23 cellular contexts compared by ENCODE assay signal in the genomic region with DNA sequence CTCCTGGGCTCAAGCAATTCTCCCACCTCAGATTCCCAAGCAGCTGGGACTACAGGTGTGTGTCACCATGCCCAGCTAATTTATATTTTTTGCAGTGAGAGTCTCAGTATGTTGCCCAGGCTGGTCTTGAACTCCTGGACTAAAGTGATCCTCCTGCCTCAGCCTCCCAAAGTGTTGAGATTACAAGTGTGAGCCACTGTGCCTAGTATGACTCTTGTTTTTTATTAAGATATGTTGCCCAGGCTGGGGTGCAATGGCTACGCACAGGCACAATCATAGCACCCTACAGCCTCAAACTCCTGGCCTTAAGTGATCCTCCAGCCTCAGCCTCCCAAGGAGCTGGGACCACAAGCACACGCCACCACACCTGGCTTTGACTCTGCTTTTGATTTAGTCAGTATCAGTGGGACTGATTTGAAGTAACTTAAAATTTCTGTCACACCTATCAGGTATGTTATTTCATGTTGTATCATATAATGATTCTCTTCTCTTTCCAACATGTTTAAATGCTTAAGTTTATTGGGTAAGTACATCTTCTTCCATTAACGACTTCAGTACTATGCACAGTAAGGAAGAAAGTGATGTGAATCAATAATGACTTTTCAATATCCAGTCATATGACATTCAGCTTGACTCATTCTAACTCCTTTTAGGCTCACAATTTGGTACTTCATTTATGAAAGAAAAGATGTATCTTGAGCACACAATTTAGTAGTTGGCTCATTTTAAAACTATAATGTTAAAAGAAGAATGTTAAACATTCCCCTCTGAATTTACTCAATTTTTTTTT. TPM values are rescaled to one million over a fixed set of nuclear protein-coding genes. Genes with fewer than 3 reads are reported as not detected.
DNase-seq lines count a peak whose midpoint lies in the region; ATAC-seq, FAIRE-seq and TF ChIP-seq lines count a peak whose summit lies in the region.
"Had no signal": no experiment of that assay in that cellular context is flagged by ENCODE, and none has a peak within 500 bp of the region (broad histone marks: within the 10 kb centered on the region; RNA-seq: fewer than 3 reads in every experiment).

No MANE protein-coding gene starts in this region.

- CTCF ChIA-PET in activated CD8-positive, alpha-beta memory T cell treated with anti-CD3 and anti-CD28 coated beads, Interleukin-2, amount 10 ng/mL, durations not matched to agents 7 days and 5 days (lab: Charles Lee) = interaction anchor here (1.3 kb wide), 1 partner anchor 92 kb away, joined by 3 read pairs; a partner anchor contains a TSS
- CTCF ChIA-PET in GM10248 (lab: Yijun Ruan, JAX) = interaction anchor here (1.0 to 1.5 kb wide), 2 partner anchors 9 to 10 kb away, joined by 3 to 4 read pairs; no protein-coding TSS in a partner anchor

- WGBS in endodermal cell (ENCODE audit: insufficient coverage in 1 of 2, insufficient read length in 1 of 2), 2 experiments = 91 to 100% methylated on average over 1 to 3 of the region's 3 CpGs
- 91% methylated on average over 3 of the region's 3 CpGs for WGBS in esophagus muscularis mucosa

- TF ChIP-seq CTCF in endodermal cell (conservative IDR thresholded peaks at IDR 0.05) (no peak), neural crest cell (conservative IDR thresholded peaks at IDR 0.05) (no peak), GM10248 (IDR thresholded peaks at IDR 0.05; ENCODE audit: control extremely low read depth, extremely low read depth, low read depth, missing control alignments) (no peak), esophagus muscularis mucosa (IDR thresholded peaks at IDR 0.05) (no peak)

- TF ChIP-seq EP300 in esophagus muscularis mucosa (IDR thresholded peaks at IDR 0.05) = no peak

- no peaks in the 10 kb centered on the region for H3K4me1 ChIP-seq in endodermal cell (ENCODE audit: control insufficient read depth, insufficient read depth, low read length)
- peaks cover 20 to 49% (median 44%) of the 10 kb centered on the region in 4 donors for H3K4me1 ChIP-seq in esophagus muscularis mucosa

- no peak overlapping the region for H3K4me3 Mint-ChIP-seq in activated CD8-positive, alpha-beta memory T cell treated with anti-CD3 and anti-CD28 coated beads, Interleukin-2, amount 10 ng/mL, durations not matched to agents 7 days and 5 days
- H3K4me3 Mint-ChIP-seq in endodermal cell (no peak overlapping the region), neural crest cell (peak overlapping the region; percentile 57)
- H3K4me3 Mint-ChIP-seq: dendritic cell treated with granulocyte-macrophage colony-stimulating factor and Interleukin-4, amounts not matched to agents 40 ng/mL and 50 ng/mL, for 4 days; nephron had no signal

- intact Hi-C loops in esophagus muscularis mucosa (cut with DNase I) = loop anchor here (10.0 kb wide), 1 partner anchor 196 kb away; a partner anchor contains a TSS

- no peak overlapping the region for H3K4me3 ChIP-seq in endodermal cell (ENCODE audit: low read length)
- H3K4me3 ChIP-seq in esophagus muscularis mucosa = no peak overlapping the region
- H3K4me3 ChIP-seq: sigmoid colon, suprapubic skin had no signal

- peaks cover 40% of the 10 kb centered on the region for H3K4me1 Mint-ChIP-seq in activated CD8-positive, alpha-beta memory T cell treated with anti-CD3 and anti-CD28 coated beads, Interleukin-2, amount 10 ng/mL, durations not matched to agents 7 days and 5 days
- peaks cover 28% of the 10 kb centered on the region for H3K4me1 Mint-ChIP-seq in endodermal cell
- peaks cover 12% of the 10 kb centered on the region for H3K4me1 Mint-ChIP-seq in neural crest cell

- no peak for ATAC-seq in activated CD8-positive, alpha-beta memory T cell treated with anti-CD3 and anti-CD28 coated beads, Interleukin-2, amount 10 ng/mL, durations not matched to agents 7 days and 5 days

- H3K27me3 Mint-ChIP-seq in activated CD8-positive, alpha-beta memory T cell treated with anti-CD3 and anti-CD28 coated beads, Interleukin-2, amount 10 ng/mL, durations not matched to agents 7 days and 5 days = no peaks in the 10 kb centered on the region
- H3K27me3 Mint-ChIP-seq in endodermal cell (ENCODE audit: insufficient read depth) (no peaks in the 10 kb centered on the region), neural crest cell (ENCODE audit: low read depth) (no peaks in the 10 kb centered on the region)
- H3K27me3 Mint-ChIP-seq: dendritic cell treated with granulocyte-macrophage colony-stimulating factor and Interleukin-4, amounts not matched to agents 40 ng/mL and 50 ng/mL, for 4 days had no signal

- peak overlapping the region; percentile 5 for H3K27ac Mint-ChIP-seq in activated CD8-positive, alpha-beta memory T cell treated with anti-CD3 and anti-CD28 coated beads, Interleukin-2, amount 10 ng/mL, durations not matched to agents 7 days and 5 days
- peak overlapping the region; percentile 44 for H3K27ac Mint-ChIP-seq in endodermal cell
- H3K27ac Mint-ChIP-seq in neural crest cell (ENCODE audit: unreplicated experiment) = no peak overlapping the region
- H3K27ac Mint-ChIP-seq: dendritic cell treated with granulocyte-macrophage colony-stimulating factor and Interleukin-4, amounts not matched to agents 40 ng/mL and 50 ng/mL, for 4 days had no signal

- POLR2A ChIA-PET in GM10248 (lab: Yijun Ruan, JAX) = interaction anchor here (0.7 kb wide), 2 partner anchors 14 to 354 kb away, joined by 6 read pairs; no protein-coding TSS in a partner anchor

- H3K9me3 ChIP-seq in endodermal cell (ENCODE audit: control insufficient read depth, low read length) (no peaks in the 10 kb centered on the region), esophagus muscularis mucosa (no peaks in the 10 kb centered on the region)
- H3K9me3 ChIP-seq: sigmoid colon, suprapubic skin had no signal

- H3K36me3 ChIP-seq in endodermal cell (ENCODE audit: control insufficient read depth, insufficient read depth, low read length) (peaks cover 48% of the 10 kb centered on the region), esophagus muscularis mucosa (peaks cover 0 to 48% (median 28%) of the 10 kb centered on the region in 4 donors)

- H3K9me3 Mint-ChIP-seq in activated CD8-positive, alpha-beta memory T cell treated with anti-CD3 and anti-CD28 coated beads, Interleukin-2, amount 10 ng/mL, durations not matched to agents 7 days and 5 days (ENCODE audit: low read depth) = no peaks in the 10 kb centered on the region
- H3K9me3 Mint-ChIP-seq in endodermal cell = peaks cover 5% of the 10 kb centered on the region
- H3K9me3 Mint-ChIP-seq in neural crest cell = no peaks in the 10 kb centered on the region
- H3K9me3 Mint-ChIP-seq: dendritic cell treated with granulocyte-macrophage colony-stimulating factor and Interleukin-4, amounts not matched to agents 40 ng/mL and 50 ng/mL, for 4 days; nephron had no signal

- no peak for FAIRE-seq in GM12892 (lab: Jason Lieb, UNC)
- FAIRE-seq: urothelium cell line had no signal

- TF ChIP-seq POLR2A in GM12892 (IDR thresholded peaks at IDR 0.05; ENCODE audit: low read depth, low read length) (0 out of 2 replicates have a peak, but pooled peaks have one; percentile 20), esophagus muscularis mucosa (IDR thresholded peaks at IDR 0.05; ENCODE audit: low read depth) (no peak)

- no peak for DNase-seq in activated CD8-positive, alpha-beta memory T cell treated with anti-CD3 and anti-CD28 coated beads, Interleukin-2, amount 10 ng/mL, durations not matched to agents 7 days and 5 days
- no peak for DNase-seq in activated CD8-positive, alpha-beta memory T cell treated with anti-CD3 and anti-CD28 coated beads, Interleukin-2, amount 50 U/mL, for 48 hours
- no peak for DNase-seq in GM12892 (ENCODE audit: insufficient read length)
- no peak for DNase-seq in endodermal cell
- DNase-seq in neural crest cell (ENCODE audit: low read depth, low spot score) = no peak
- no peak for DNase-seq in HCEC 1CT
- DNase-seq in GM10248 (ENCODE audit: extremely low spot score) = no peak
- no peak for DNase-seq in esophagus muscularis mucosa (ENCODE audit: extremely low spot score)
- DNase-seq: activated effector memory CD4-positive, alpha-beta T cell treated with Interleukin-2 at 50 U/mL for 16 hours; amygdala; C1 segment of cervical spinal cord; glutamatergic neuron; GOT3; mesenchymal stem cell; NCI-H1417 treated with DMSO at 0.1 percent for 48 hours; NCI-H2171; NCI-H526; sigmoid colon; stimulated activated CD8-positive, alpha-beta memory T cell treated with anti-CD3 and anti-CD28 coated beads, Interleukin-4, amount 100 ng/mL, for 48 hours had no signal

- no peaks in the 10 kb centered on the region for H3K27me3 ChIP-seq in endodermal cell (ENCODE audit: control insufficient read depth, insufficient read depth, low read length, poor library complexity, severe bottlenecking)
- no peaks in the 10 kb centered on the region for H3K27me3 ChIP-seq in esophagus muscularis mucosa
- H3K27me3 ChIP-seq: sigmoid colon, suprapubic skin had no signal

- H3K27ac ChIP-seq in endodermal cell (ENCODE audit: low read depth, low read length) = no peak overlapping the region
- H3K27ac ChIP-seq in esophagus muscularis mucosa (replicated peaks in 1 of 4) = no peak overlapping the region
- H3K27ac ChIP-seq: sigmoid colon, suprapubic skin had no signal

- H3K9ac ChIP-seq in endodermal cell (ENCODE audit: extremely low read depth, low read length, poor library complexity, severe bottlenecking) = no peak overlapping the region

- H3K36me3 Mint-ChIP-seq in activated CD8-positive, alpha-beta memory T cell treated with anti-CD3 and anti-CD28 coated beads, Interleukin-2, amount 10 ng/mL, durations not matched to agents 7 days and 5 days = peaks cover 56% of the 10 kb centered on the region
- H3K36me3 Mint-ChIP-seq in endodermal cell (ENCODE audit: low read depth) (peaks cover 44% of the 10 kb centered on the region), neural crest cell (ENCODE audit: low read depth) (peaks cover 7% of the 10 kb centered on the region)

RNA-seq across cellular contexts. Expression of a gene that starts 6.3 kb away (rescaled TPM):
- total RNA-seq in activated CD8-positive, alpha-beta memory T cell treated with anti-CD3 and anti-CD28 coated beads, Interleukin-2, amount 10 ng/mL, durations not matched to agents 7 days and 5 days = 10 to 100 TPM; 67.3 to 76.9 TPM
- polyA plus RNA-seq in GM12892 (2012; ENCODE audit: missing spikeins) = 39.2 TPM
- total RNA-seq in endodermal cell = 10 to 100 TPM; 50.8 to 52.0 TPM
- 47.1 TPM for polyA plus RNA-seq in endodermal cell (2013, experiment 1 of 2)
- 48.9 TPM for polyA plus RNA-seq in endodermal cell (2013, experiment 2 of 2)
- total RNA-seq in neural crest cell = 50.4 and 62.0 TPM in 2 replicates
- 100 to 1,000 TPM in 1 of 4 donors, 10 to 100 TPM in 3; 81.8 to 106 (median 90.5) TPM for total RNA-seq in esophagus muscularis mucosa
